In genomic region chr19:35986664-35987570, GRCh38 we compare ENCODE assay signal across 6 cellular contexts. TPM values are rescaled to one million over a fixed set of nuclear protein-coding genes. Genes with fewer than 3 reads are reported as not detected.
DNase-seq lines count a peak whose midpoint lies in the region; ATAC-seq, FAIRE-seq and TF ChIP-seq lines count a peak whose summit lies in the region.

No MANE protein-coding gene starts in this region.

- peaks cover 5% of the 10 kb centered on the region for H3K9me3 ChIP-seq in adipocyte (ENCODE audit: control insufficient read depth, low read length)

- peaks cover 0 to 2% (median 0%) of the 10 kb centered on the region in 3 donors for H3K36me3 Mint-ChIP-seq in naive thymus-derived CD8-positive, alpha-beta T cell

- H3K4me3 Mint-ChIP-seq in naive thymus-derived CD8-positive, alpha-beta T cell: peak overlapping the region; percentile 60 to 86 (median 78)

- H3K36me3 ChIP-seq in adipocyte (ENCODE audit: control insufficient read depth, insufficient read depth, low read length, severe bottlenecking): no peaks in the 10 kb centered on the region

- H3K9me3 Mint-ChIP-seq in naive thymus-derived CD8-positive, alpha-beta T cell: peaks cover 0 to 2% (median 0%) of the 10 kb centered on the region in 9 donors

- H3K27me3 ChIP-seq in adipocyte (replicated peaks; ENCODE audit: control insufficient read depth, insufficient read depth, low read length): peaks cover 38% of the 10 kb centered on the region

- TF ChIP-seq CTCF in D721Med (IDR thresholded peaks at IDR 0.05; ENCODE audit: insufficient read depth, missing control alignments): no peak
- no peak for TF ChIP-seq CTCF in GM10266 (IDR thresholded peaks at IDR 0.05; ENCODE audit: control insufficient read depth, insufficient read depth, low read depth, missing control alignments)

- peak overlapping the region; percentile 33 for H3K4me3 ChIP-seq in adipocyte (ENCODE audit: low read length)

- H3K27ac Mint-ChIP-seq in naive thymus-derived CD8-positive, alpha-beta T cell: peak overlapping the region in 2 of 10 donors; percentile 15 to 20

- peaks cover 5 to 7% (median 7%) of the 10 kb centered on the region in 4 donors for H3K4me1 Mint-ChIP-seq in naive thymus-derived CD8-positive, alpha-beta T cell

- POLR2A ChIA-PET in naive thymus-derived CD8-positive, alpha-beta T cell (lab: Charles Lee): interaction anchor here (0.6 to 0.8 kb wide), 3 partner anchors 845 to 1793 kb away, joined by 3 to 5 read pairs (median 3); partner anchors contain the start of gene ZNF573

- peak; percentile 57 to 74 for ATAC-seq in naive thymus-derived CD8-positive, alpha-beta T cell
- ATAC-seq in GM21529 (IDR thresholded peaks at IDR 0.05; ENCODE audit: unreplicated experiment): no peak

- no peaks in the 10 kb centered on the region for H3K4me1 ChIP-seq in adipocyte (ENCODE audit: control insufficient read depth, insufficient read depth, low read length)

- peak; percentile 67 for DNase-seq in D721Med (ENCODE audit: insufficient read length, low spot score)
- peak; percentile 16 to 43 for DNase-seq in NCI-H1930 (lab: John Stamatoyannopoulos, UW)
- peak; percentile 45 for DNase-seq in adipocyte (ENCODE audit: low read depth)
- DNase-seq in naive thymus-derived CD8-positive, alpha-beta T cell: no peak
- DNase-seq in GM10266 (ENCODE audit: extremely low spot score): no peak

- FAIRE-seq in D721Med (lab: Jason Lieb, UNC): no peak

- no peak overlapping the region for H3K9ac ChIP-seq in adipocyte (ENCODE audit: low read length)

- H3K27me3 Mint-ChIP-seq in naive thymus-derived CD8-positive, alpha-beta T cell: peaks cover 19 to 67% (median 48%) of the 10 kb centered on the region in 5 donors

RNA-seq across cellular contexts. Expression of gene SDHAF1, which starts 8.1 kb away (rescaled TPM):
- 10 to 100 TPM; 19.4 to 24.2 TPM for total RNA-seq in naive thymus-derived CD8-positive, alpha-beta T cell
- 10 to 100 TPM; 31.9 to 50.9 (median 34.9) TPM for polyA plus RNA-seq in naive thymus-derived CD8-positive, alpha-beta T cell

RNA-seq across cellular contexts. Expression of gene SYNE4, which starts 21.7 kb away (rescaled TPM):
- total RNA-seq in naive thymus-derived CD8-positive, alpha-beta T cell: 1 to 10 TPM; 3.5 to 4.7 TPM
- polyA plus RNA-seq in naive thymus-derived CD8-positive, alpha-beta T cell: under 1 TPM in 1 of 3 donors, not detected in 2; 0.19 TPM

RNA-seq across cellular contexts. Expression of gene ALKBH6, which starts 27.1 kb away (rescaled TPM):
- total RNA-seq in naive thymus-derived CD8-positive, alpha-beta T cell: 10 to 100 TPM; 58.1 to 65.5 TPM
- polyA plus RNA-seq in naive thymus-derived CD8-positive, alpha-beta T cell: 10 to 100 TPM; 18.7 to 25.6 (median 21.9) TPM

RNA-seq across cellular contexts. Expression of gene CLIP3, which starts 45.8 kb away (rescaled TPM):
- total RNA-seq in naive thymus-derived CD8-positive, alpha-beta T cell: 1 to 10 TPM; 1.3 to 1.7 TPM
- polyA plus RNA-seq in naive thymus-derived CD8-positive, alpha-beta T cell: 1 to 10 TPM in 2 of 3 donors, not detected in 1; 1.4 to 2.6 TPM

RNA-seq across cellular contexts. Expression of gene LRFN3, which starts 50.7 kb away (rescaled TPM):
- total RNA-seq in naive thymus-derived CD8-positive, alpha-beta T cell: 10 to 100 TPM; 11.2 to 11.4 TPM
- 1 to 10 TPM in 2 of 3 donors, under 1 TPM in 1; 0.62 to 1.4 (median 1.1) TPM for polyA plus RNA-seq in naive thymus-derived CD8-positive, alpha-beta T cell

Comparison
In these comparisons a context has a peak if more than half of its experiments do, and no peak if none do; other contexts are left out.
1. DNase-seq: peak in D721Med (single experiment), NCI-H1930 (2 of 2) and adipocyte (single experiment); none in naive thymus-derived CD8-positive, alpha-beta T cell (0 of 10) and GM10266 (single experiment).